ENCODE assay signal across 15 cellular contexts in genomic region chr17:49621420-49621819, GRCh38. TPM values are rescaled to one million over a fixed set of nuclear protein-coding genes. Genes with fewer than 3 reads are reported as not detected.
"Had no signal": no experiment of that assay in that cellular context is flagged by ENCODE, and none has a peak within 500 bp of the region (broad histone marks: within the 10 kb centered on the region; RNA-seq: fewer than 3 reads in every experiment).

No MANE protein-coding gene starts in this region.

- H3K9me3 ChIP-seq: ovary had no signal

- H3K27ac ChIP-seq: neural progenitor cell, ovary had no signal

- H3K4me1 ChIP-seq: neural progenitor cell had no signal

- ATAC-seq: activated T-cell treated with anti-CD3 and anti-CD28 coated beads, Interleukin-2, amount 50 U/mL, for 72 hours; left colon; WTC11 had no signal

- H3K27me3 ChIP-seq: neural progenitor cell, ovary had no signal

- H3K4me3 ChIP-seq: neural progenitor cell, ovary had no signal

- DNase-seq: activated CD4-positive, alpha-beta memory T cell treated with anti-CD3 and anti-CD28 coated beads, Interleukin-2, amount 10 ng/mL, durations not matched to agents 7 days and 5 days; activated CD4-positive, alpha-beta T cell treated with anti-CD3 and anti-CD28 coated beads for 4 hours; activated gamma-delta T cell treated with Interleukin-2 at 50 U/mL for 16 hours; activated naive CD8-positive, alpha-beta T cell treated with anti-CD3 and anti-CD28 coated beads for 36 hours; activated T-cell treated with anti-CD3 and anti-CD28 coated beads, Interleukin-2, amount 50 U/mL, for 72 hours; foreskin fibroblast; left colon; naive B cell; ovary; stimulated activated CD4-positive, alpha-beta T cell treated with anti-CD3 and anti-CD28 coated beads, Interleukin-12 subunit alpha, Interleukin-12 subunit beta, amount 100 ng/mL, for 4 hours; stimulated activated CD4-positive, alpha-beta T cell treated with anti-CD3 and anti-CD28 coated beads, Interleukin-2, amount 100 ng/mL, for 24 hours; T-helper 2 cell; trophoblast cell had no signal

- H3K36me3 ChIP-seq: neural progenitor cell, ovary had no signal

RNA-seq across cellular contexts. Expression of gene NXPH3, which starts 45.7 kb away (rescaled TPM):
- total RNA-seq: activated CD4-positive, alpha-beta memory T cell treated with anti-CD3 and anti-CD28 coated beads, Interleukin-2, amount 10 ng/mL, durations not matched to agents 7 days and 5 days had no signal
